Comparison of ENCODE assay signal across 8 cellular contexts in genomic region chr5:172959824-172960799, GRCh38. TPM values are rescaled to one million over a fixed set of nuclear protein-coding genes. Genes with fewer than 3 reads are reported as not detected.
DNase-seq lines count a peak whose midpoint lies in the region; ATAC-seq and TF ChIP-seq lines count a peak whose summit lies in the region.

No MANE protein-coding gene starts in this region.

- WGBS in H9 (ENCODE audit: extremely low coverage, insufficient read length, low lambda C conversion rate): no CpG with 5 or more reads among the region's 28 CpGs

- H3K56ac ChIP-seq in H9 (ENCODE audit: insufficient read length, low read depth, low read length): no peak overlapping the region

- H3K9ac ChIP-seq in H9 (ENCODE audit: extremely low read depth, insufficient read length, low read length): peak overlapping the region; percentile 66
- peak overlapping the region; percentile 94 to 100 (median 100) for H3K9ac ChIP-seq in skeletal muscle tissue (ENCODE audit: low read depth in 1 of 3, low read length in 3 of 3)

- H3K36me3 Mint-ChIP-seq in H9 (ENCODE audit: insufficient read depth in 1 of 3, low read depth in 3 of 3): peaks cover 5 to 16% (median 10%) of the 10 kb centered on the region in 3 experiments; a peak in 6 of 7 replicates

- H3K18ac ChIP-seq in H9 (ENCODE audit: insufficient read length, low read depth, low read length): no peak overlapping the region

- no peaks in the 10 kb centered on the region for H4K20me1 ChIP-seq in H9 (ENCODE audit: control insufficient read depth, insufficient read depth, insufficient read length)

- peak overlapping the region; percentile 60 for H3K4me2 ChIP-seq in H9 (ENCODE audit: insufficient read depth, insufficient read length, low read length)

- H4K91ac ChIP-seq in H9 (ENCODE audit: insufficient read length, low read depth, low read length): no peak overlapping the region

- peaks cover 9% of the 10 kb centered on the region for H3K23me2 ChIP-seq in H9 (ENCODE audit: insufficient read length, low read depth, low read length, poor library complexity, severe bottlenecking)

- H2BK15ac ChIP-seq in H9 (ENCODE audit: low read depth, low read length): no peak overlapping the region

- no peak overlapping the region for H4K5ac ChIP-seq in H9 (ENCODE audit: insufficient read length, low read depth, low read length)

- no peak overlapping the region for H2AK5ac ChIP-seq in H9 (ENCODE audit: insufficient read length, low read length)

- H3K4me3 ChIP-seq in WERI-Rb-1 (ENCODE audit: low read depth, low read length) (peak overlapping the region; percentile 97), skeletal muscle tissue (ENCODE audit: low read length in 3 of 3) (peak overlapping the region; percentile 99 to 100 (median 100))

- peaks cover 8 to 11% of the 10 kb centered on the region in 2 experiments for H3K4me1 Mint-ChIP-seq in H9

- peaks cover 0 to 3% of the 10 kb centered on the region in 2 experiments; a peak in 2 of 5 replicates for H3K9me3 Mint-ChIP-seq in H9

- ATAC-seq in foreskin keratinocyte: no peak

- no peaks in the 10 kb centered on the region; the same call in 1 of the 2 replicates for H3K79me2 ChIP-seq in H9 (ENCODE audit: insufficient read depth, low read length)

- no peak overlapping the region for H3T11ph ChIP-seq in H9 (ENCODE audit: low read length)

- H2BK12ac ChIP-seq in H9 (ENCODE audit: insufficient read length, low read depth, low read length): no peak overlapping the region

- no peak overlapping the region for H2BK20ac ChIP-seq in H9 (ENCODE audit: low read depth, low read length, poor library complexity, severe bottlenecking)

- H2BK120ac ChIP-seq in H9 (ENCODE audit: low read depth, low read length, poor library complexity, severe bottlenecking): no peak overlapping the region

- TF ChIP-seq CTCF in H9 (conservative IDR thresholded peaks at IDR 0.05) (no peak), WERI-Rb-1 (IDR thresholded peaks at IDR 0.05; ENCODE audit: low read depth, low read length) (no peak), foreskin keratinocyte (conservative IDR thresholded peaks at IDR 0.05) (no peak)

- no peak overlapping the region for H2AFZ ChIP-seq in H9 (ENCODE audit: low read length)

- H3K27ac ChIP-seq in H9 (ENCODE audit: insufficient read length, low read depth, low read length) (no peak overlapping the region), WERI-Rb-1 (peak overlapping the region; percentile 79), foreskin keratinocyte (peak overlapping the region; percentile 88), skeletal muscle tissue (ENCODE audit: low read depth, low read length) (peak overlapping the region; percentile 75)

- peaks cover 27% of the 10 kb centered on the region for H3K27me3 Mint-ChIP-seq in H9 (ENCODE audit: low read depth)

- H4K8ac ChIP-seq in H9 (replicated peaks; ENCODE audit: insufficient read length, low read depth, low read length): no peak overlapping the region

- H3K4me1 ChIP-seq in H9 (ENCODE audit: insufficient read depth, low read length) (no peaks in the 10 kb centered on the region; the same call in 1 of the 2 replicates), foreskin keratinocyte (peaks cover 9% of the 10 kb centered on the region), skeletal muscle tissue (ENCODE audit: control insufficient read depth in 3 of 3, insufficient read depth in 3 of 3, low read length in 3 of 3) (peaks cover 11 to 21% (median 20%) of the 10 kb centered on the region in 3 donors)

- peak overlapping the region; percentile 94 to 97 for H3K4me3 Mint-ChIP-seq in H9

- no peak overlapping the region for H2BK5ac ChIP-seq in H9 (ENCODE audit: insufficient read length, low read length)

- DNase-seq in H9 (no peak), WERI-Rb-1 (no peak), foreskin keratinocyte (no peak), HuH-7.5 (ENCODE audit: low spot score) (no peak), HuH-7 (ENCODE audit: low spot score) (no peak), cerebellum (ENCODE audit: low spot score) (no peak)
- no peak for DNase-seq in stimulated activated CD8-positive, alpha-beta memory T cell treated with anti-CD3 and anti-CD28 coated beads, Interleukin-4, amount 100 ng/mL, for 48 hours

- H3K27me3 ChIP-seq in H9 (ENCODE audit: insufficient read depth, low read length) (no peaks in the 10 kb centered on the region; the same call in 1 of the 2 replicates), WERI-Rb-1 (ENCODE audit: insufficient read depth, low read depth, severe bottlenecking) (no peaks in the 10 kb centered on the region), foreskin keratinocyte (no peaks in the 10 kb centered on the region), skeletal muscle tissue (ENCODE audit: control insufficient read depth in 3 of 3, insufficient read depth in 3 of 3, low read length in 3 of 3) (no peaks in the 10 kb centered on the region)

- 0 out of 2 replicates have a peak overlapping the region, but pooled peaks have one; percentile 14 for H3K14ac ChIP-seq in H9 (ENCODE audit: insufficient read depth, low read length)

- H3K9me3 ChIP-seq in H9 (ENCODE audit: control insufficient read depth, low read depth, low read length) (no peaks in the 10 kb centered on the region), WERI-Rb-1 (ENCODE audit: severe bottlenecking) (no peaks in the 10 kb centered on the region), skeletal muscle tissue (ENCODE audit: control insufficient read depth in 3 of 3, low read length in 3 of 3) (no peaks in the 10 kb centered on the region)

- no peak overlapping the region for H3K4ac ChIP-seq in H9 (ENCODE audit: low read depth, low read length)

- no peak overlapping the region for H3K23ac ChIP-seq in H9 (ENCODE audit: insufficient read length, low read depth, low read length)

- peak overlapping the region; percentile 88 to 96 (median 94) for H3K27ac Mint-ChIP-seq in H9

- H3K36me3 ChIP-seq in WERI-Rb-1 (peaks cover 22% of the 10 kb centered on the region), skeletal muscle tissue (ENCODE audit: control insufficient read depth in 3 of 3, insufficient read depth in 3 of 3, low read length in 3 of 3) (peaks cover 7 to 14% (median 7%) of the 10 kb centered on the region in 3 donors)

- peaks cover 3% of the 10 kb centered on the region for H3K79me1 ChIP-seq in H9 (ENCODE audit: insufficient read depth, low read depth, low read length, poor library complexity, severe bottlenecking)

RNA-seq across cellular contexts. Expression of gene RPL26L1, which starts 0.9 kb away (rescaled TPM):
- total RNA-seq in H9 (2021) (53.6 and 57.5 TPM in 2 replicates), foreskin keratinocyte (71.0 and 80.3 TPM in 2 replicates), skeletal muscle tissue (11.5 TPM), cerebellum (19.5 TPM)
- 101 and 110 TPM in 2 replicates for polyA plus RNA-seq in foreskin keratinocyte

RNA-seq across cellular contexts. Expression of gene ATP6V0E1, which starts 23.5 kb away (rescaled TPM):
- total RNA-seq in H9 (2021) (101 TPM in 2 replicates), foreskin keratinocyte (136 and 157 TPM in 2 replicates), skeletal muscle tissue (91.3 TPM), cerebellum (40.2 TPM)
- 279 and 299 TPM in 2 replicates for polyA plus RNA-seq in foreskin keratinocyte
